8 cellular contexts compared by ENCODE assay signal in the genomic region with DNA sequence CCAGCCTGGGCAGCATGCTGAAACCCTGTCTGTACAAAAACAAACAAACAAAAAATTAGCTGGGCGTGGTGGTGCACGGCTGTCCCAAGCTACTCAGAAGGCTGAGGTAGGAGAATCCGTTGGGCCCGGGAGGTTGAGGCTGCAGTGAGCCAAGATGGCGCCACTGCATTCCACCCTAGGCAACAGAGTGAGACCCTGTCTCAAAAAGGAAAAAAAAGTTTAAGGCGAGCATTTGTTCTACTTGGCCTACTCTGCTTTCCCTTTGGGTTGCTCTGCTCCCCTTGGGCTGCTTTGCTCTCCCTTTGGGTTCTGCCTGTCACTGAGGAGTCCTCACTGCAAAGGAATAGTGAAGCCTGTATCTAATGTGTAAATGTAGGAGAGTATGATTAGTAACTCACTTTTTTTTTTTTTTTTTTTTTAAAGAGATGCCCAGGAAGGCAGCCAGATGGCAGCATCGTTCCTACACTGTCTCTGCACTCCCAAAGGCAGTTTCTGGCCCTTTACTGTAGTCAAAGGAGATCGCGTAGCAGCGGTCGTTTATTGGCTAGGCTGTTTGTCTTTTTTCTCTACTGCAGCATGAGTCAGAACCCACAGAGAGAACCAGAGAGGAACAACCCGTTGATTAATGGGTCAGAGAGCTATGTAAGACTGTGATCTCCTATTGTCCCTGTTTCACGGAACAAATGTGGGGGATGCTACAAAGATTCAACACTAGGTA.
DNase-seq lines count a peak whose midpoint lies in the region; TF ChIP-seq lines count a peak whose summit lies in the region.

No MANE protein-coding gene starts in this region.

- DNase-seq in EH (ENCODE audit: low read depth) (peak; percentile 96), GOT3 (lab: John Stamatoyannopoulos, UW) (peak; percentile 30), M059J (ENCODE audit: low read depth) (peak; percentile 92), RPMI8226 (peak; percentile 61), globus pallidus (ENCODE audit: low spot score) (peak; percentile 74), osteocyte (ENCODE audit: extremely low spot score, unreplicated experiment) (no peak), mesenteric fat pad (ENCODE audit: low spot score) (no peak)
- peak; percentile 36 for DNase-seq in activated naive CD4-positive, alpha-beta T cell treated with Interleukin-2 at 50 U/mL for 16 hours

- H3K36me3 Mint-ChIP-seq in osteocyte (ENCODE audit: unreplicated experiment), result no peaks in the 10 kb centered on the region

- no peaks in the 10 kb centered on the region for H3K9me3 Mint-ChIP-seq in osteocyte (ENCODE audit: unreplicated experiment)

- no peak overlapping the region for H3K4me3 Mint-ChIP-seq in osteocyte (ENCODE audit: unreplicated experiment)

- H3K27me3 Mint-ChIP-seq in osteocyte (ENCODE audit: unreplicated experiment), result no peaks in the 10 kb centered on the region

- peak; percentile 84 for TF ChIP-seq CTCF in osteocyte (IDR thresholded peaks at IDR 0.05)

- peaks cover 9% of the 10 kb centered on the region for H3K4me1 Mint-ChIP-seq in osteocyte (ENCODE audit: unreplicated experiment)

- no peak overlapping the region for H3K27ac Mint-ChIP-seq in osteocyte (ENCODE audit: unreplicated experiment)

Comparison
In these comparisons a context has a peak if more than half of its experiments do, and no peak if none do; other contexts are left out.
1. DNase-seq: peak in EH (single experiment), GOT3 (single experiment), M059J (single experiment), RPMI8226 (single experiment), activated naive CD4-positive, alpha-beta T cell treated with Interleukin-2 at 50 U/mL for 16 hours (single experiment) and globus pallidus (single experiment); none in osteocyte (single experiment) and mesenteric fat pad (single experiment).